1 cellular context compared by ENCODE assay signal in genomic region chr19:41261474-41262190, GRCh38.
TF ChIP-seq lines count a peak whose summit lies in the region.

No MANE protein-coding gene starts in this region.

TF ChIP-seq in GM23338, 12 proteins besides CTCF, POLR2A, EP300 and RAD21 (continued from another document):
- TF ChIP-seq, protein P1, sequence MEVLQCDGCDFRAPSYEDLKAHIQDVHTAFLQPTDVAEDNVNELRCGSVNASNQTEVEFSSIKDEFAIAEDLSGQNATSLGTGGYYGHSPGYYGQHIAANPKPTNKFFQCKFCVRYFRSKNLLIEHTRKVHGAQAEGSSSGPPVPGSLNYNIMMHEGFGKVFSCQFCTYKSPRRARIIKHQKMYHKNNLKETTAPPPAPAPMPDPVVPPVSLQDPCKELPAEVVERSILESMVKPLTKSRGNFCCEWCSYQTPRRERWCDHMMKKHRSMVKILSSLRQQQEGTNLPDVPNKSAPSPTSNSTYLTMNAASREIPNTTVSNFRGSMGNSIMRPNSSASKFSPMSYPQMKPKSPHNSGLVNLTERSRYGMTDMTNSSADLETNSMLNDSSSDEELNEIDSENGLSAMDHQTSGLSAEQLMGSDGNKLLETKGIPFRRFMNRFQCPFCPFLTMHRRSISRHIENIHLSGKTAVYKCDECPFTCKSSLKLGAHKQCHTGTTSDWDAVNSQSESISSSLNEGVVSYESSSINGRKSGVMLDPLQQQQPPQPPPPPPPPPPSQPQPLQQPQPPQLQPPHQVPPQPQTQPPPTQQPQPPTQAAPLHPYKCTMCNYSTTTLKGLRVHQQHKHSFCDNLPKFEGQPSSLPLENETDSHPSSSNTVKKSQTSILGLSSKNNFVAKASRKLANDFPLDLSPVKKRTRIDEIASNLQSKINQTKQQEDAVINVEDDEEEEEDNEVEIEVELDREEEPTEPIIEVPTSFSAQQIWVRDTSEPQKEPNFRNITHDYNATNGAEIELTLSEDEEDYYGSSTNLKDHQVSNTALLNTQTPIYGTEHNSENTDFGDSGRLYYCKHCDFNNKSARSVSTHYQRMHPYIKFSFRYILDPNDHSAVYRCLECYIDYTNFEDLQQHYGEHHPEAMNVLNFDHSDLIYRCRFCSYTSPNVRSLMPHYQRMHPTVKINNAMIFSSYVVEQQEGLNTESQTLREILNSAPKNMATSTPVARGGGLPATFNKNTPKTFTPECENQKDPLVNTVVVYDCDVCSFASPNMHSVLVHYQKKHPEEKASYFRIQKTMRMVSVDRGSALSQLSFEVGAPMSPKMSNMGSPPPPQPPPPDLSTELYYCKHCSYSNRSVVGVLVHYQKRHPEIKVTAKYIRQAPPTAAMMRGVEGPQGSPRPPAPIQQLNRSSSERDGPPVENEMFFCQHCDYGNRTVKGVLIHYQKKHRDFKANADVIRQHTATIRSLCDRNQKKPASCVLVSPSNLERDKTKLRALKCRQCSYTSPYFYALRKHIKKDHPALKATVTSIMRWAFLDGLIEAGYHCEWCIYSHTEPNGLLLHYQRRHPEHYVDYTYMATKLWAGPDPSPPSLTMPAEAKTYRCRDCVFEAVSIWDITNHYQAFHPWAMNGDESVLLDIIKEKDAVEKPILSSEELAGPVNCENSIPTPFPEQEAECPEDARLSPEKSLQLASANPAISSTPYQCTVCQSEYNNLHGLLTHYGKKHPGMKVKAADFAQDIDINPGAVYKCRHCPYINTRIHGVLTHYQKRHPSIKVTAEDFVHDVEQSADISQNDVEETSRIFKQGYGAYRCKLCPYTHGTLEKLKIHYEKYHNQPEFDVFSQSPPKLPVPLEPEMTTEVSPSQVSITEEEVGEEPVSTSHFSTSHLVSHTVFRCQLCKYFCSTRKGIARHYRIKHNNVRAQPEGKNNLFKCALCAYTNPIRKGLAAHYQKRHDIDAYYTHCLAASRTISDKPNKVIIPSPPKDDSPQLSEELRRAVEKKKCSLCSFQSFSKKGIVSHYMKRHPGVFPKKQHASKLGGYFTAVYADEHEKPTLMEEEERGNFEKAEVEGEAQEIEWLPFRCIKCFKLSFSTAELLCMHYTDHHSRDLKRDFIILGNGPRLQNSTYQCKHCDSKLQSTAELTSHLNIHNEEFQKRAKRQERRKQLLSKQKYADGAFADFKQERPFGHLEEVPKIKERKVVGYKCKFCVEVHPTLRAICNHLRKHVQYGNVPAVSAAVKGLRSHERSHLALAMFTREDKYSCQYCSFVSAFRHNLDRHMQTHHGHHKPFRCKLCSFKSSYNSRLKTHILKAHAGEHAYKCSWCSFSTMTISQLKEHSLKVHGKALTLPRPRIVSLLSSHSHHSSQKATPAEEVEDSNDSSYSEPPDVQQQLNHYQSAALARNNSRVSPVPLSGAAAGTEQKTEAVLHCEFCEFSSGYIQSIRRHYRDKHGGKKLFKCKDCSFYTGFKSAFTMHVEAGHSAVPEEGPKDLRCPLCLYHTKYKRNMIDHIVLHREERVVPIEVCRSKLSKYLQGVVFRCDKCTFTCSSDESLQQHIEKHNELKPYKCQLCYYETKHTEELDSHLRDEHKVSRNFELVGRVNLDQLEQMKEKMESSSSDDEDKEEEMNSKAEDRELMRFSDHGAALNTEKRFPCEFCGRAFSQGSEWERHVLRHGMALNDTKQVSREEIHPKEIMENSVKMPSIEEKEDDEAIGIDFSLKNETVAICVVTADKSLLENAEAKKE (CRISPR knock-in tag; IDR thresholded peaks at IDR 0.05) = no peak
- TF ChIP-seq POLR2AphosphoS5 (IDR thresholded peaks at IDR 0.05; ENCODE audit: low read depth) = no peak; the same call in 1 of the 2 replicates
